Comparison of ENCODE assay signal across 8 cellular contexts in genomic region chr2:44955593-44956449, GRCh38. TPM values are rescaled to one million over a fixed set of nuclear protein-coding genes. Genes with fewer than 3 reads are reported as not detected.
A peak's percentile ranks its signal among the peaks of the same experiment; 100 is the strongest.
DNase-seq lines count a peak whose midpoint lies in the region; ATAC-seq and TF ChIP-seq lines count a peak whose summit lies in the region.

No MANE protein-coding gene starts in this region.

- peak; percentile 91 for TF ChIP-seq CTCF in RWPE1 (conservative IDR thresholded peaks at IDR 0.05; ENCODE audit: low read depth)
- TF ChIP-seq CTCF in fibroblast of villous mesenchyme (IDR thresholded peaks at IDR 0.05; ENCODE audit: insufficient read depth, low read depth, low read length): peak; percentile 85

- no peak overlapping the region for H3K4me3 Mint-ChIP-seq in activated T-helper 2 cell treated with anti-CD3 and anti-CD28 coated beads, Interferon-gamma antibody, Interleukin-2, Interleukin-4, amounts not matched to agents 10 μg/mL and 5 μg/mL and 100 μg/mL, durations not matched to agents 14 hours and 24 hours and 36 hours (ENCODE audit: low read depth)

- POLR2A ChIA-PET in RWPE1 (lab: Yijun Ruan, JAX; ENCODE audit: low non-redundant PET): no interaction called here

- intact Hi-C loops in activated T-helper 2 cell treated with anti-CD3 and anti-CD28 coated beads, Interferon-gamma antibody, Interleukin-2, Interleukin-4, amounts not matched to agents 10 μg/mL and 5 μg/mL and 100 μg/mL, durations not matched to agents 14 hours and 24 hours and 36 hours (cut with micrococcal nuclease): loop anchor here (1.0 to 10.0 kb wide), 4 partner anchors 477 to 911 kb away; no protein-coding TSS in a partner anchor

- peak; percentile 86 for DNase-seq in AG20443 (ENCODE audit: low spot score)
- peak; percentile 77 for DNase-seq in RWPE1 (ENCODE audit: low spot score)
- DNase-seq in activated T-helper 2 cell treated with anti-CD3 and anti-CD28 coated beads, Interferon-gamma antibody, Interleukin-2, Interleukin-4, amounts not matched to agents 10 μg/mL and 5 μg/mL and 100 μg/mL, durations not matched to agents 14 hours and 24 hours and 36 hours (ENCODE audit: low spot score): peak; percentile 70
- peak; percentile 66 for DNase-seq in fibroblast of villous mesenchyme (ENCODE audit: low read depth)
- DNase-seq in nucleus accumbens (lab: John Stamatoyannopoulos, UW): peak in 48 of 56 donors; percentile 21 to 85 (median 60)
- DNase-seq in substantia nigra (lab: John Stamatoyannopoulos, UW): peak in 45 of 49 donors; percentile 3 to 75 (median 42)

- no peaks in the 10 kb centered on the region for H3K9me3 Mint-ChIP-seq in activated T-helper 2 cell treated with anti-CD3 and anti-CD28 coated beads, Interferon-gamma antibody, Interleukin-2, Interleukin-4, amounts not matched to agents 10 μg/mL and 5 μg/mL and 100 μg/mL, durations not matched to agents 14 hours and 24 hours and 36 hours

- peaks cover 62% of the 10 kb centered on the region for H3K27me3 Mint-ChIP-seq in activated T-helper 2 cell treated with anti-CD3 and anti-CD28 coated beads, Interferon-gamma antibody, Interleukin-2, Interleukin-4, amounts not matched to agents 10 μg/mL and 5 μg/mL and 100 μg/mL, durations not matched to agents 14 hours and 24 hours and 36 hours (ENCODE audit: low read depth)

- TF ChIP-seq RAD21 in Ishikawa (IDR thresholded peaks at IDR 0.05; ENCODE audit: low read depth): peak; percentile 97

- no peaks in the 10 kb centered on the region for H3K36me3 Mint-ChIP-seq in activated T-helper 2 cell treated with anti-CD3 and anti-CD28 coated beads, Interferon-gamma antibody, Interleukin-2, Interleukin-4, amounts not matched to agents 10 μg/mL and 5 μg/mL and 100 μg/mL, durations not matched to agents 14 hours and 24 hours and 36 hours (ENCODE audit: low read depth)

- no peak for TF ChIP-seq EP300 in Ishikawa (IDR thresholded peaks at IDR 0.05; ENCODE audit: borderline replicate concordance)

- H3K27ac Mint-ChIP-seq in activated T-helper 2 cell treated with anti-CD3 and anti-CD28 coated beads, Interferon-gamma antibody, Interleukin-2, Interleukin-4, amounts not matched to agents 10 μg/mL and 5 μg/mL and 100 μg/mL, durations not matched to agents 14 hours and 24 hours and 36 hours: no peak overlapping the region

- CTCF ChIA-PET in RWPE1 (lab: Yijun Ruan, JAX): interaction anchor here (0.5 to 6.0 kb wide), 28 partner anchors 8 to 912 kb away, joined by 3 to 70 read pairs (median 4); partner anchors contain the start of gene CAMKMT

- H3K4me1 Mint-ChIP-seq in activated T-helper 2 cell treated with anti-CD3 and anti-CD28 coated beads, Interferon-gamma antibody, Interleukin-2, Interleukin-4, amounts not matched to agents 10 μg/mL and 5 μg/mL and 100 μg/mL, durations not matched to agents 14 hours and 24 hours and 36 hours (ENCODE audit: low read depth): peaks cover 14% of the 10 kb centered on the region

- no peak overlapping the region for H3K4me3 ChIP-seq in fibroblast of villous mesenchyme (ENCODE audit: low read depth, low read length)

- ATAC-seq in GM19035 (IDR thresholded peaks at IDR 0.05; ENCODE audit: unreplicated experiment): peak; percentile 70

- H3K27ac ChIP-seq in RWPE1 (no peak overlapping the region), substantia nigra (ENCODE audit: low read depth, low read length, poor library complexity, severe bottlenecking) (no peak overlapping the region)

TF ChIP-seq in Ishikawa, 13 proteins besides CTCF, POLR2A, EP300 and RAD21:
- TF ChIP-seq NFIC (IDR thresholded peaks at IDR 0.05): no peak
- TF ChIP-seq ZBTB7A (IDR thresholded peaks at IDR 0.05; ENCODE audit: low read depth): peak; percentile 78
- no peak for TF ChIP-seq REST (IDR thresholded peaks at IDR 0.05; ENCODE audit: low read depth)
- no peak for TF ChIP-seq FOXM1 (IDR thresholded peaks at IDR 0.05; ENCODE audit: borderline replicate concordance, low read depth)
- TF ChIP-seq TAF1 (IDR thresholded peaks at IDR 0.05; ENCODE audit: low read depth): no peak
- no peak for TF ChIP-seq CREB1 (IDR thresholded peaks at IDR 0.05; ENCODE audit: low read depth)
- 0 out of 2 replicates have a peak, but pooled peaks have one; percentile 22 for TF ChIP-seq TEAD4 (IDR thresholded peaks at IDR 0.05)
- TF ChIP-seq EGR1 (IDR thresholded peaks at IDR 0.05): peak; percentile 35; the same call in 1 of the 2 replicates
- no peak for TF ChIP-seq TCF12 (IDR thresholded peaks at IDR 0.05; ENCODE audit: low read depth)
- TF ChIP-seq MAX (IDR thresholded peaks at IDR 0.05): peak; percentile 92
- TF ChIP-seq YY1 (IDR thresholded peaks at IDR 0.05; ENCODE audit: low read depth): peak; percentile 43; the same call in 1 of the 2 replicates
- peak; percentile 60 for TF ChIP-seq USF1 (IDR thresholded peaks at IDR 0.05)
- no peak for TF ChIP-seq CEBPB (IDR thresholded peaks at IDR 0.05)

RNA-seq across cellular contexts. Expression of gene SIX3, which starts 14.3 kb away (rescaled TPM):
- 0.25 and 0.34 TPM in 2 replicates for total RNA-seq in activated T-helper 2 cell treated with anti-CD3 and anti-CD28 coated beads, Interferon-gamma antibody, Interleukin-2, Interleukin-4, amounts not matched to agents 10 μg/mL and 5 μg/mL and 100 μg/mL, durations not matched to agents 14 hours and 24 hours and 36 hours
- not detected in 2 replicates for total RNA-seq in fibroblast of villous mesenchyme

RNA-seq across cellular contexts. Expression of gene SIX2, which starts 53.4 kb away (rescaled TPM):
- not detected in 2 replicates for total RNA-seq in activated T-helper 2 cell treated with anti-CD3 and anti-CD28 coated beads, Interferon-gamma antibody, Interleukin-2, Interleukin-4, amounts not matched to agents 10 μg/mL and 5 μg/mL and 100 μg/mL, durations not matched to agents 14 hours and 24 hours and 36 hours
- under 0.01 TPM in 1 of 2 replicates, not detected in the other for total RNA-seq in fibroblast of villous mesenchyme
